Comparison of ENCODE assay signal across 26 cellular contexts in genomic region chr2:223747392-223748042, GRCh38.
"Had no signal": no experiment of that assay in that cellular context is flagged by ENCODE, and none has a peak within 500 bp of the region (broad histone marks: within the 10 kb centered on the region; RNA-seq: fewer than 3 reads in every experiment).

No MANE protein-coding gene starts in this region.

- H3K36me3 ChIP-seq: esophagus muscularis mucosa, heart right ventricle, left ventricle myocardium inferior, lower lobe of right lung, pancreas, right lobe of liver, thoracic aorta, tibial nerve, upper lobe of left lung had no signal

- H3K9me3 Mint-ChIP-seq: effector memory CD8-positive, alpha-beta T cell; natural killer cell; stimulated activated naive B cell treated with anti-CD40 and anti-IgM and Interleukin-4, amounts not matched to agents 10 μg/mL and 1 μg/mL and 100 μg/mL, for 72 hours had no signal

- H3K4me3 Mint-ChIP-seq: effector memory CD8-positive, alpha-beta T cell; memory B cell; natural killer cell; stimulated activated naive B cell treated with anti-CD40 and anti-IgM and Interleukin-4, amounts not matched to agents 10 μg/mL and 1 μg/mL and 100 μg/mL, for 72 hours; stimulated activated naive CD8-positive, alpha-beta T cell treated with anti-CD3 and anti-CD28 coated beads, Interleukin-15, Interleukin-2, amounts not matched to agents 100 ng/mL and 50 ng/mL, for 24 hours had no signal

- H3K36me3 Mint-ChIP-seq: natural killer cell; stimulated activated naive B cell treated with anti-CD40 and anti-IgM and Interleukin-4, amounts not matched to agents 10 μg/mL and 1 μg/mL and 100 μg/mL, for 72 hours had no signal

- H3K27ac Mint-ChIP-seq: natural killer cell; stimulated activated naive B cell treated with anti-CD40 and anti-IgM and Interleukin-4, amounts not matched to agents 10 μg/mL and 1 μg/mL and 100 μg/mL, for 72 hours; stimulated activated naive CD8-positive, alpha-beta T cell treated with anti-CD3 and anti-CD28 coated beads, Interleukin-15, Interleukin-2, amounts not matched to agents 100 ng/mL and 50 ng/mL, for 24 hours had no signal

- DNase-seq: dermis blood vessel endothelial cell; effector memory CD8-positive, alpha-beta T cell; foreskin melanocyte; glutamatergic neuron; heart right ventricle; hippocampal formation; kidney glomerular epithelial cell; left colon; left ventricle myocardium inferior; lower lobe of right lung; natural killer cell; occipital lobe; pancreas; retina; right lobe of liver; small intestine; stimulated activated CD4-positive, alpha-beta T cell treated with anti-CD3 and anti-CD28 coated beads, Interleukin-15, amount 100 ng/mL, for 24 hours; stimulated activated CD4-positive, alpha-beta T cell treated with anti-CD3 and anti-CD28 coated beads, Interleukin-2, amount 100 ng/mL, for 48 hours; stimulated activated naive B cell treated with anti-CD40 and anti-IgM and Interleukin-4, amounts not matched to agents 10 μg/mL and 1 μg/mL and 100 μg/mL, for 72 hours; upper lobe of left lung had no signal

- H3K4me3 ChIP-seq: coronary artery, esophagus muscularis mucosa, heart right ventricle, left ventricle myocardium inferior, lower lobe of right lung, pancreas, right lobe of liver, thoracic aorta, tibial nerve, upper lobe of left lung had no signal

- H3K27me3 ChIP-seq: esophagus muscularis mucosa, right lobe of liver, tibial nerve, upper lobe of left lung had no signal

- H3K27ac ChIP-seq: coronary artery, esophagus muscularis mucosa, heart right ventricle, left ventricle myocardium inferior, lower lobe of right lung, pancreas, right lobe of liver, thoracic aorta, tibial nerve, upper lobe of left lung had no signal

- H3K9me3 ChIP-seq: esophagus muscularis mucosa, heart right ventricle, left ventricle myocardium inferior, lower lobe of right lung, pancreas, right lobe of liver, thoracic aorta, tibial nerve, upper lobe of left lung had no signal

- H3K4me1 ChIP-seq: esophagus muscularis mucosa, left ventricle myocardium inferior, lower lobe of right lung, pancreas, right lobe of liver, tibial nerve, upper lobe of left lung had no signal
